ENCODE assay signal across 10 cellular contexts in genomic region chr5:124524552-124525232, GRCh38.
DNase-seq lines count a peak whose midpoint lies in the region; ATAC-seq, FAIRE-seq and TF ChIP-seq lines count a peak whose summit lies in the region.
"Had no signal": no experiment of that assay in that cellular context is flagged by ENCODE, and none has a peak within 500 bp of the region (broad histone marks: within the 10 kb centered on the region; RNA-seq: fewer than 3 reads in every experiment).

No MANE protein-coding gene starts in this region.

- peak overlapping the region; percentile 60 for H3K4me2 ChIP-seq in OCI-LY7 (ENCODE audit: low read length)
- H3K4me2 ChIP-seq: SK-N-SH had no signal

- H3K79me2 ChIP-seq in OCI-LY7 (ENCODE audit: insufficient read depth, low read depth, low read length) = no peaks in the 10 kb centered on the region

- POLR2A ChIA-PET in OCI-LY7 (lab: Charles Lee) = interaction anchor here (1.0 to 1.5 kb wide), 6 partner anchors 11 to 491 kb away, joined by 3 to 4 read pairs (median 4); no protein-coding TSS in a partner anchor

- peak; percentile 90 for FAIRE-seq in GM12892 (lab: Jason Lieb, UNC)

- H4K20me1 ChIP-seq in OCI-LY7 (ENCODE audit: insufficient read depth, low read length) = no peaks in the 10 kb centered on the region

- DNase-seq in GM12892 (ENCODE audit: insufficient read length) = peak; percentile 25
- DNase-seq in OCI-LY7 (ENCODE audit: low spot score) = peak; percentile 91
- DNase-seq in lower leg skin (ENCODE audit: low spot score in 2 of 2) = no peak
- no peak for DNase-seq in glomerular visceral epithelial cell (ENCODE audit: extremely low spot score)
- no peak for DNase-seq in ecto neural progenitor cell (ENCODE audit: low spot score)
- DNase-seq in coronary artery (ENCODE audit: low spot score) = no peak
- DNase-seq: left ventricle myocardium inferior, SK-N-SH had no signal

- ATAC-seq in GM19467 (IDR thresholded peaks at IDR 0.05; ENCODE audit: unreplicated experiment) = peak; percentile 92
- peak; percentile 95 for ATAC-seq in HG03095 (IDR thresholded peaks at IDR 0.05; ENCODE audit: unreplicated experiment)

- no peaks in the 10 kb centered on the region for H3K9me3 ChIP-seq in OCI-LY7 (ENCODE audit: low read length)
- H3K9me3 ChIP-seq: left ventricle myocardium inferior, SK-N-SH had no signal

- 87 to 94% methylated on average over 6 of the region's 6 CpGs for WGBS in lower leg skin, 2 donors

- H3K4me1 ChIP-seq in OCI-LY7 (ENCODE audit: insufficient read depth, low read length, poor library complexity, severe bottlenecking) = peaks cover 25% of the 10 kb centered on the region

- H2AFZ ChIP-seq in OCI-LY7 (ENCODE audit: low read length) = no peak overlapping the region

- TF ChIP-seq CTCF in OCI-LY7 (conservative IDR thresholded peaks at IDR 0.05; ENCODE audit: low read length) (peak; percentile 72), lower leg skin (IDR thresholded peaks at IDR 0.05) (no peak), coronary artery (IDR thresholded peaks at IDR 0.05) (no peak)

- BruUV-seq in OCI-LY7 (replicated peaks; lab: Mats Ljungman, UMichigan) = no TSS peak

- intact Hi-C loops in OCI-LY7 (cut with micrococcal nuclease; ENCODE audit: unreplicated experiment) = loop anchor here (1.0 to 10.0 kb wide), 3 partner anchors 125 to 480 kb away; no protein-coding TSS in a partner anchor
- intact Hi-C loops in lower leg skin (cut with DNase I; ENCODE audit: low total_unique reads) = no loop called here

- CTCF ChIA-PET in OCI-LY7 (lab: Charles Lee; ENCODE audit: unreplicated experiment) = no interaction called here

- no peaks in the 10 kb centered on the region for H3K9me2 ChIP-seq in OCI-LY7 (ENCODE audit: insufficient read depth, low read length)
- H3K9me2 ChIP-seq: SK-N-SH had no signal

- TF ChIP-seq POLR2A in GM12892 (IDR thresholded peaks at IDR 0.05; ENCODE audit: low read depth, low read length) (no peak), lower leg skin (IDR thresholded peaks at IDR 0.05) (no peak)

- H3K4me3 ChIP-seq in OCI-LY7 (ENCODE audit: low read depth, low read length, poor library complexity, severe bottlenecking) = peak overlapping the region; percentile 3
- H3K4me3 ChIP-seq in lower leg skin (ENCODE audit: low read depth, poor library complexity, severe bottlenecking) = no peak overlapping the region
- no peak overlapping the region for H3K4me3 ChIP-seq in coronary artery
- H3K4me3 ChIP-seq: left ventricle myocardium inferior had no signal

- H3K36me3 ChIP-seq in OCI-LY7 (ENCODE audit: insufficient read depth, low read length) = no peaks in the 10 kb centered on the region
- H3K36me3 ChIP-seq: left ventricle myocardium inferior had no signal

- H3K27ac ChIP-seq in OCI-LY7 (ENCODE audit: low read depth, low read length, poor library complexity, severe bottlenecking) (peak overlapping the region; percentile 56), coronary artery (no peak overlapping the region)
- H3K27ac ChIP-seq: left ventricle myocardium inferior had no signal

Comparison
In these comparisons a context has a peak if more than half of its experiments do, and no peak if none do; other contexts are left out.
1. DNase-seq: peak in GM12892 (single experiment) and OCI-LY7 (single experiment); none in lower leg skin (0 of 2), glomerular visceral epithelial cell (single experiment), ecto neural progenitor cell (single experiment) and coronary artery (single experiment).